15 cellular contexts compared by ENCODE assay signal in the genomic region with DNA sequence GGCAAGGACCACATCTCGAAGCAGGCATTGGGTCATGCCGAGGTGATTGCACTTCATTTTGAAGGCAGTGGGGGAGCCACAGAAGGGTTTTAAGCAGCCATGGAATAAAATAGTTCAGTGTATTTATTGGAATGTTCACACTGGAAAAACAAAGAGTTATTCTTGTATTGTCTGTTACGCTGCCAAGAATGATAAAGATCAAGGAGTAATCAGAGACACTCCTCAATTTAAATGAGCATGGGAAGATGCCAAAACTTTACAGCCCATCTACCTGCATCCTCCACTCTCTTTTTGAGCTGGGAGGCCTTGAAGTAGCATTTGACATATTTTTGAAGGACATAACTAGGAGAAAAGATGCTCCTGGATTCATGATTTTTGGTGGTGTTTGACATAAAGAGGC.
DNase-seq lines count a peak whose midpoint lies in the region; ATAC-seq and TF ChIP-seq lines count a peak whose summit lies in the region.
"Had no signal": no experiment of that assay in that cellular context is flagged by ENCODE, and none has a peak within 500 bp of the region (broad histone marks: within the 10 kb centered on the region; RNA-seq: fewer than 3 reads in every experiment).

No MANE protein-coding gene starts in this region.

- peaks cover 54% of the 10 kb centered on the region for H3K36me3 Mint-ChIP-seq in activated naive CD4-positive, alpha-beta T cell treated with anti-CD3 and anti-CD28 coated beads for 36 hours (ENCODE audit: low read depth)
- peaks cover 8% of the 10 kb centered on the region for H3K36me3 Mint-ChIP-seq in T-helper 17 cell (ENCODE audit: low read depth)
- peaks cover 71% of the 10 kb centered on the region for H3K36me3 Mint-ChIP-seq in dendritic cell treated with granulocyte-macrophage colony-stimulating factor and Interleukin-4, amounts not matched to agents 40 ng/mL and 50 ng/mL, for 4 days (ENCODE audit: low read depth)

- H3K27ac ChIP-seq in substantia nigra (ENCODE audit: low read depth, low read length, poor library complexity, severe bottlenecking), result peak overlapping the region; percentile 51
- no peak overlapping the region for H3K27ac ChIP-seq in brain microvascular endothelial cell
- H3K27ac ChIP-seq: KMS-11 had no signal

- in situ Hi-C loops in brain microvascular endothelial cell (cut with HindIII; ENCODE audit: low pct_ligation_motif_present, low sequenced_read_pairs), result no loop called here

- H3K27me3 Mint-ChIP-seq in activated naive CD4-positive, alpha-beta T cell treated with anti-CD3 and anti-CD28 coated beads for 36 hours (ENCODE audit: low read depth), result no peaks in the 10 kb centered on the region
- H3K27me3 Mint-ChIP-seq in T-helper 17 cell, result no peaks in the 10 kb centered on the region
- no peaks in the 10 kb centered on the region for H3K27me3 Mint-ChIP-seq in dendritic cell treated with granulocyte-macrophage colony-stimulating factor and Interleukin-4, amounts not matched to agents 40 ng/mL and 50 ng/mL, for 4 days

- TF ChIP-seq CTCF in brain microvascular endothelial cell (IDR thresholded peaks at IDR 0.05; ENCODE audit: low read depth, low read length, missing control alignments), result no peak

- peak overlapping the region; percentile 98 for H3K27ac Mint-ChIP-seq in activated naive CD4-positive, alpha-beta T cell treated with anti-CD3 and anti-CD28 coated beads for 36 hours
- peak overlapping the region; percentile 99 for H3K27ac Mint-ChIP-seq in T-helper 17 cell
- peak overlapping the region; percentile 87 for H3K27ac Mint-ChIP-seq in dendritic cell treated with granulocyte-macrophage colony-stimulating factor and Interleukin-4, amounts not matched to agents 40 ng/mL and 50 ng/mL, for 4 days

- H3K9me3 Mint-ChIP-seq in activated naive CD4-positive, alpha-beta T cell treated with anti-CD3 and anti-CD28 coated beads for 36 hours, result no peaks in the 10 kb centered on the region
- H3K9me3 Mint-ChIP-seq in dendritic cell treated with granulocyte-macrophage colony-stimulating factor and Interleukin-4, amounts not matched to agents 40 ng/mL and 50 ng/mL, for 4 days, result no peaks in the 10 kb centered on the region
- H3K9me3 Mint-ChIP-seq: activated T-cell treated with anti-CD3 and anti-CD28 coated beads, Interleukin-2, amount 50 U/mL, for 4 hours had no signal

- no peak overlapping the region for H3K4me3 Mint-ChIP-seq in activated naive CD4-positive, alpha-beta T cell treated with anti-CD3 and anti-CD28 coated beads for 36 hours
- peak overlapping the region; percentile 77 for H3K4me3 Mint-ChIP-seq in T-helper 17 cell
- no peak overlapping the region for H3K4me3 Mint-ChIP-seq in dendritic cell treated with granulocyte-macrophage colony-stimulating factor and Interleukin-4, amounts not matched to agents 40 ng/mL and 50 ng/mL, for 4 days

- no peak for ATAC-seq in T-helper 17 cell
- ATAC-seq in HG02763 (IDR thresholded peaks at IDR 0.05; ENCODE audit: unreplicated experiment), result no peak
- ATAC-seq: activated CD4-positive, CD25-positive, alpha-beta regulatory T cell treated with anti-CD3 and anti-CD28 coated beads, Interleukin-2, amount 50 U/mL, for 24 hours; activated T-cell treated with anti-CD3 and anti-CD28 coated beads, Interleukin-2, amount 50 U/mL, for 4 hours had no signal

- no peak for DNase-seq in activated naive CD4-positive, alpha-beta T cell treated with anti-CD3 and anti-CD28 coated beads for 36 hours
- DNase-seq in activated naive CD4-positive, alpha-beta T cell (lab: John Stamatoyannopoulos, UW), result no peak
- DNase-seq in T-helper 17 cell (no peak), substantia nigra (lab: John Stamatoyannopoulos, UW) (no peak), NCI-H146 treated with DMSO at 0.1 percent for 48 hours (lab: John Stamatoyannopoulos, UW; ENCODE audit: unreplicated experiment) (no peak), brain microvascular endothelial cell (no peak)
- DNase-seq: activated T-cell treated with anti-CD3 and anti-CD28 coated beads, Interleukin-2, amount 50 U/mL, for 4 hours; NCI-H1694 treated with DMSO at 0.1 percent for 48 hours; NCI-H446; stimulated activated CD4-positive, alpha-beta T cell treated with anti-CD3 and anti-CD28 coated beads, Interleukin-12 subunit alpha, Interleukin-12 subunit beta, amount 100 ng/mL, for 4 hours had no signal

- H3K36me3 ChIP-seq in brain microvascular endothelial cell (replicated peaks), result peaks cover 18% of the 10 kb centered on the region

- H3K4me1 Mint-ChIP-seq in activated naive CD4-positive, alpha-beta T cell treated with anti-CD3 and anti-CD28 coated beads for 36 hours (ENCODE audit: low read depth), result peaks cover 98% of the 10 kb centered on the region
- H3K4me1 Mint-ChIP-seq in T-helper 17 cell, result peaks cover 82% of the 10 kb centered on the region
- peaks cover 96% of the 10 kb centered on the region for H3K4me1 Mint-ChIP-seq in dendritic cell treated with granulocyte-macrophage colony-stimulating factor and Interleukin-4, amounts not matched to agents 40 ng/mL and 50 ng/mL, for 4 days (ENCODE audit: low read depth)

- H3K4me3 ChIP-seq in brain microvascular endothelial cell (ENCODE audit: low read depth, low read length), result no peak overlapping the region
- H3K4me3 ChIP-seq: lung had no signal

- no peaks in the 10 kb centered on the region for H3K27me3 ChIP-seq in brain microvascular endothelial cell (replicated peaks)

- CTCF ChIA-PET in activated naive CD4-positive, alpha-beta T cell treated with anti-CD3 and anti-CD28 coated beads for 36 hours (lab: Charles Lee), result interaction anchor here (0.7 to 7.1 kb wide), 3 partner anchors 15 to 98 kb away, joined by 3 to 66 read pairs (median 26); no protein-coding TSS in a partner anchor

- intact Hi-C loops in activated naive CD4-positive, alpha-beta T cell treated with anti-CD3 and anti-CD28 coated beads for 36 hours (cut with micrococcal nuclease), result loop anchor here (5.0 kb wide), 7 partner anchors 407 to 1908 kb away; a partner anchor contains a TSS
- intact Hi-C loops in dendritic cell treated with granulocyte-macrophage colony-stimulating factor and Interleukin-4, amounts not matched to agents 40 ng/mL and 50 ng/mL, for 4 days (cut with micrococcal nuclease), result loop anchor here (5.0 kb wide), 1 partner anchor 37 kb away; no protein-coding TSS in a partner anchor

- H3K9me3 ChIP-seq in T-helper 17 cell (ENCODE audit: control insufficient read depth, low read length, poor library complexity, severe bottlenecking), result no peaks in the 10 kb centered on the region
